ENCODE assay signal across 8 cellular contexts in genomic region chr16:46789499-46790414, GRCh38. TPM values are rescaled to one million over a fixed set of nuclear protein-coding genes. Genes with fewer than 3 reads are reported as not detected.
DNase-seq lines count a peak whose midpoint lies in the region; ATAC-seq, FAIRE-seq and TF ChIP-seq lines count a peak whose summit lies in the region.

No MANE protein-coding gene starts in this region.

- H4K20me1 ChIP-seq in PC-3 (ENCODE audit: low read length): no peaks in the 10 kb centered on the region

- H3K79me2 ChIP-seq in PC-3 (ENCODE audit: low read length): no peaks in the 10 kb centered on the region

- H3K9me3 ChIP-seq in A549 (peaks cover 5% of the 10 kb centered on the region; the same call in 1 of the 3 replicates), PC-3 (ENCODE audit: low read length) (no peaks in the 10 kb centered on the region)

- H3K4me3 ChIP-seq in A549 (peak overlapping the region; percentile 66), PC-3 (ENCODE audit: low read length) (peak overlapping the region; percentile 74), fibroblast of pulmonary artery (replicated peaks; ENCODE audit: low read depth, low read length) (peak overlapping the region; percentile 62)

- no peaks in the 10 kb centered on the region for H3K27me3 Mint-ChIP-seq in activated T-helper 2 cell treated with anti-CD3 and anti-CD28 coated beads, Interferon-gamma antibody, Interleukin-2, Interleukin-4, amounts not matched to agents 10 μg/mL and 5 μg/mL and 100 μg/mL, durations not matched to agents 14 hours and 24 hours and 36 hours (ENCODE audit: low read depth)
- no peaks in the 10 kb centered on the region for H3K27me3 Mint-ChIP-seq in neural crest cell (ENCODE audit: low read depth)

- no peaks in the 10 kb centered on the region for H3K9me2 ChIP-seq in PC-3 (replicated peaks; ENCODE audit: low read length)

- peak overlapping the region; percentile 45 for H3K9ac ChIP-seq in PC-3 (ENCODE audit: low read length)

- no peaks in the 10 kb centered on the region; the same call in 1 of the 2 replicates for H3K36me3 ChIP-seq in PC-3 (ENCODE audit: low read depth, low read length)

- peak overlapping the region; percentile 71 to 89 for H3K27ac ChIP-seq in A549
- no peak overlapping the region for H3K27ac ChIP-seq in PC-3 (ENCODE audit: low read length)

- H3K4me3 Mint-ChIP-seq in activated T-helper 2 cell treated with anti-CD3 and anti-CD28 coated beads, Interferon-gamma antibody, Interleukin-2, Interleukin-4, amounts not matched to agents 10 μg/mL and 5 μg/mL and 100 μg/mL, durations not matched to agents 14 hours and 24 hours and 36 hours (ENCODE audit: low read depth): peak overlapping the region; percentile 80
- peak overlapping the region; percentile 81 for H3K4me3 Mint-ChIP-seq in neural crest cell

- DNase-seq in A549 (ENCODE audit: low read depth in 1 of 2, low spot score in 1 of 2): peak; percentile 54 to 61
- DNase-seq in PC-3: peak; percentile 43
- DNase-seq in activated T-helper 2 cell treated with anti-CD3 and anti-CD28 coated beads, Interferon-gamma antibody, Interleukin-2, Interleukin-4, amounts not matched to agents 10 μg/mL and 5 μg/mL and 100 μg/mL, durations not matched to agents 14 hours and 24 hours and 36 hours (ENCODE audit: low spot score): peak; percentile 77
- peak; percentile 61 for DNase-seq in fibroblast of pulmonary artery (ENCODE audit: low read depth)
- DNase-seq in neural crest cell (ENCODE audit: low read depth, low spot score): peak; percentile 66
- peak; percentile 80 for DNase-seq in stimulated activated naive CD8-positive, alpha-beta T cell treated with anti-CD3 and anti-CD28 coated beads, Interleukin-15, Interleukin-2, amounts not matched to agents 100 U/mL and 50 U/mL, for 24 hours

- H3K27me3 ChIP-seq in PC-3 (ENCODE audit: low read length): no peaks in the 10 kb centered on the region

- H3K27ac Mint-ChIP-seq in activated T-helper 2 cell treated with anti-CD3 and anti-CD28 coated beads, Interferon-gamma antibody, Interleukin-2, Interleukin-4, amounts not matched to agents 10 μg/mL and 5 μg/mL and 100 μg/mL, durations not matched to agents 14 hours and 24 hours and 36 hours: peak overlapping the region; percentile 52
- H3K27ac Mint-ChIP-seq in neural crest cell (ENCODE audit: unreplicated experiment): peak overlapping the region; percentile 13

- 27% methylated on average over 18 of the region's 43 CpGs for WGBS in A549 (ENCODE audit: missing lambda C conversion rate)

- peaks cover 26% of the 10 kb centered on the region for H3K9me3 Mint-ChIP-seq in activated T-helper 2 cell treated with anti-CD3 and anti-CD28 coated beads, Interferon-gamma antibody, Interleukin-2, Interleukin-4, amounts not matched to agents 10 μg/mL and 5 μg/mL and 100 μg/mL, durations not matched to agents 14 hours and 24 hours and 36 hours
- peaks cover 24% of the 10 kb centered on the region for H3K9me3 Mint-ChIP-seq in neural crest cell

- H3F3A ChIP-seq in PC-3 (ENCODE audit: low read length, unreplicated experiment): no peaks in the 10 kb centered on the region

- intact Hi-C loops in PC-3 (cut with micrococcal nuclease): no loop called here
- intact Hi-C loops in activated T-helper 2 cell treated with anti-CD3 and anti-CD28 coated beads, Interferon-gamma antibody, Interleukin-2, Interleukin-4, amounts not matched to agents 10 μg/mL and 5 μg/mL and 100 μg/mL, durations not matched to agents 14 hours and 24 hours and 36 hours (cut with micrococcal nuclease): loop anchor here (1.0 to 5.0 kb wide), 3 partner anchors 19 to 93 kb away; partner anchors contain the start of gene GPT2

- H2AFZ ChIP-seq in PC-3 (ENCODE audit: low read length): peak overlapping the region; percentile 86

- POLR2A ChIA-PET in A549 (lab: Yijun Ruan, JAX) (interaction anchor here (0.5 to 1.3 kb wide), 11 partner anchors 9 to 241 kb away, joined by 3 to 13 read pairs (median 5); partner anchors contain the start of genes C16orf87 and GPT2), PC-3 (lab: Charles Lee; ENCODE audit: unreplicated experiment) (interaction anchor here (0.5 to 0.6 kb wide), 2 partner anchors 100 to 1334 kb away, joined by 3 to 4 read pairs; partner anchors contain the start of gene ORC6)

- no peak for TF ChIP-seq EP300 in A549 (IDR thresholded peaks at IDR 0.05)

- peaks cover 22% of the 10 kb centered on the region for H3K4me1 Mint-ChIP-seq in activated T-helper 2 cell treated with anti-CD3 and anti-CD28 coated beads, Interferon-gamma antibody, Interleukin-2, Interleukin-4, amounts not matched to agents 10 μg/mL and 5 μg/mL and 100 μg/mL, durations not matched to agents 14 hours and 24 hours and 36 hours (ENCODE audit: low read depth)
- H3K4me1 Mint-ChIP-seq in neural crest cell: peaks cover 21% of the 10 kb centered on the region

- CTCF ChIA-PET in A549 (lab: Yijun Ruan, JAX) (interaction anchor here (1.0 to 1.2 kb wide), 3 partner anchors 11 to 116 kb away, joined by 3 to 8 read pairs (median 4); no protein-coding TSS in a partner anchor), PC-3 (lab: Charles Lee) (no interaction called here)

- no peak for FAIRE-seq in A549 (lab: Jason Lieb, UNC)

- ATAC-seq in A549 (peak; percentile 98), GM18873 (IDR thresholded peaks at IDR 0.05; ENCODE audit: low FRiP score, unreplicated experiment) (peak; percentile 86), HG03103 (IDR thresholded peaks at IDR 0.05; ENCODE audit: low read depth, unreplicated experiment) (peak; percentile 85), PC-3 (peak; percentile 97)
- peak; percentile 93 for ATAC-seq in stimulated activated naive CD8-positive, alpha-beta T cell treated with anti-CD3 and anti-CD28 coated beads, Interleukin-15, Interleukin-2, amounts not matched to agents 100 U/mL and 50 U/mL, for 24 hours

- no peak for TF ChIP-seq RAD21 in A549 (conservative IDR thresholded peaks at IDR 0.05 in 1 of 2, IDR thresholded peaks at IDR 0.05 in 1 of 2)

- H3K36me3 Mint-ChIP-seq in activated T-helper 2 cell treated with anti-CD3 and anti-CD28 coated beads, Interferon-gamma antibody, Interleukin-2, Interleukin-4, amounts not matched to agents 10 μg/mL and 5 μg/mL and 100 μg/mL, durations not matched to agents 14 hours and 24 hours and 36 hours (ENCODE audit: low read depth): peaks cover 18% of the 10 kb centered on the region
- peaks cover 20% of the 10 kb centered on the region for H3K36me3 Mint-ChIP-seq in neural crest cell (ENCODE audit: low read depth)

- TF ChIP-seq POLR2A in A549 (IDR thresholded peaks at IDR 0.05; ENCODE audit: low read length): peak; percentile 78

- TF ChIP-seq CTCF in A549 (IDR thresholded peaks at IDR 0.05) (no peak), PC-3 (conservative IDR thresholded peaks at IDR 0.05; ENCODE audit: low read depth, low read length) (no peak), fibroblast of pulmonary artery (IDR thresholded peaks at IDR 0.05; ENCODE audit: low read length, missing control alignments) (no peak), neural crest cell (conservative IDR thresholded peaks at IDR 0.05) (no peak)

- H3K4me1 ChIP-seq in A549 (0 out of 3 replicates have a peak, but pooled peaks cover 3% of the 10 kb centered on the region), PC-3 (ENCODE audit: insufficient read depth, low read length) (peaks cover 3% of the 10 kb centered on the region; the same call in 1 of the 2 replicates)

- BruUV-seq in PC-3 (replicated peaks; lab: Mats Ljungman, UMichigan): no TSS peak

- H3K4me2 ChIP-seq in A549 (peak overlapping the region; percentile 84), PC-3 (ENCODE audit: low read length) (peak overlapping the region; percentile 82)

TF ChIP-seq in A549, 52 proteins besides CTCF, POLR2A, EP300 and RAD21 (continues in another document):
- TF ChIP-seq CHD4 (IDR thresholded peaks at IDR 0.05; ENCODE audit: borderline replicate concordance) (no peak), KDM5A (IDR thresholded peaks at IDR 0.05) (no peak)

RNA-seq across cellular contexts. Expression of gene C16orf87, which starts 41.2 kb away (rescaled TPM):
- 10.1 and 17.1 TPM in 2 replicates for polyA plus RNA-seq in A549 (2011; rRNA removed)
- 3.1 and 3.6 TPM in 2 replicates for polyA plus RNA-seq in A549 (2012; cell fraction: cytosol; rRNA removed)
- 1.2 and 1.6 TPM in 2 replicates for polyA plus RNA-seq in A549 (2012; cell fraction: nucleus; rRNA removed)
- 10.0 to 10.8 TPM (median 10.3 TPM) in 3 replicates for polyA plus RNA-seq in A549 (2017; fragmentation: RNase III; extraction: RNeasy Plus Mini Kit Qiagen cat#74134 plus additional on column Dnase treatment)
- 4.7 and 5.4 TPM in 2 replicates for polyA minus RNA-seq in A549 (2011; rRNA and poly(A)+ RNA removed)
- total RNA-seq in PC-3 (2014; rRNA removed): 4.0 and 5.1 TPM in 2 replicates
- 20.1 and 24.0 TPM in 2 replicates for total RNA-seq in activated T-helper 2 cell treated with anti-CD3 and anti-CD28 coated beads, Interferon-gamma antibody, Interleukin-2, Interleukin-4, amounts not matched to agents 10 μg/mL and 5 μg/mL and 100 μg/mL, durations not matched to agents 14 hours and 24 hours and 36 hours
- total RNA-seq in neural crest cell: 19.2 and 19.6 TPM in 2 replicates

RNA-seq across cellular contexts. Expression of gene MYLK3, which starts 41.6 kb away (rescaled TPM):
- 0.15 and 0.16 TPM in 2 replicates for polyA plus RNA-seq in A549 (2011; rRNA removed)
- 0.03 and 0.05 TPM in 2 replicates for polyA plus RNA-seq in A549 (2012; cell fraction: cytosol; rRNA removed)
- polyA plus RNA-seq in A549 (2012; cell fraction: nucleus; rRNA removed): 0.06 and 0.08 TPM in 2 replicates
- 0.05 to 0.07 TPM (median 0.05 TPM) in 3 replicates for polyA plus RNA-seq in A549 (2017; fragmentation: RNase III; extraction: RNeasy Plus Mini Kit Qiagen cat#74134 plus additional on column Dnase treatment)
- 0.04 and 0.39 TPM in 2 replicates for polyA minus RNA-seq in A549 (2011; rRNA and poly(A)+ RNA removed)
- under 0.01 TPM in 1 of 2 replicates, not detected in the other for total RNA-seq in PC-3 (2014; rRNA removed)
- total RNA-seq in activated T-helper 2 cell treated with anti-CD3 and anti-CD28 coated beads, Interferon-gamma antibody, Interleukin-2, Interleukin-4, amounts not matched to agents 10 μg/mL and 5 μg/mL and 100 μg/mL, durations not matched to agents 14 hours and 24 hours and 36 hours: 0.25 and 0.32 TPM in 2 replicates
- total RNA-seq in neural crest cell: 0.33 and 1.0 TPM in 2 replicates
